In genomic region chr14:93103392-93104080, GRCh38 we compare ENCODE assay signal across 8 cellular contexts. TPM values are rescaled to one million over a fixed set of nuclear protein-coding genes. Genes with fewer than 3 reads are reported as not detected.
DNase-seq lines count a peak whose midpoint lies in the region; ATAC-seq, FAIRE-seq and TF ChIP-seq lines count a peak whose summit lies in the region.

No MANE protein-coding gene starts in this region.

- H3K4me3 Mint-ChIP-seq in neural progenitor cell, result no peak overlapping the region

- no peaks in the 10 kb centered on the region for H3K9me3 ChIP-seq in K562 (replicated peaks; ENCODE audit: control insufficient read depth, insufficient read depth, low read depth, low read length)
- no peaks in the 10 kb centered on the region for H3K9me3 ChIP-seq in neural progenitor cell (ENCODE audit: low read depth)

- H3K9ac ChIP-seq in K562 (ENCODE audit: insufficient read depth in 1 of 2, low read depth in 2 of 2, low read length in 2 of 2) (no peak overlapping the region), neural progenitor cell (no peak overlapping the region)

- CTCF ChIA-PET in K562 (lab: Yijun Ruan, JAX; ENCODE audit: low intra/inter-chr PET ratio), result no interaction called here

- TF ChIP-seq CTCF in K562 (IDR thresholded peaks at IDR 0.05 in 2 of 3, conservative IDR thresholded peaks at IDR 0.05 in 1 of 3; ENCODE audit: insufficient read depth in 2 of 3, low read depth in 1 of 3, low read length in 3 of 3) (no peak), neural progenitor cell (IDR thresholded peaks at IDR 0.05) (no peak)

- no peak for FAIRE-seq in K562 (lab: Jason Lieb, UNC)

- TF ChIP-seq RAD21 in K562 (CRISPR knock-in tag; conservative IDR thresholded peaks at IDR 0.05 in 1 of 2, IDR thresholded peaks at IDR 0.05 in 1 of 2), result no peak

- H3K27me3 Mint-ChIP-seq in neural progenitor cell (ENCODE audit: insufficient read depth, low read depth), result peaks cover 7% of the 10 kb centered on the region

- TF ChIP-seq POLR2A in K562 (conservative IDR thresholded peaks at IDR 0.05), result no peak

- no peaks in the 10 kb centered on the region for H3K9me1 ChIP-seq in K562 (ENCODE audit: control insufficient read depth, insufficient read depth, low read length)

- H3K27me3 ChIP-seq in K562 (ENCODE audit: control insufficient read depth in 2 of 2, insufficient read depth in 2 of 2, low read length in 2 of 2) (no peaks in the 10 kb centered on the region), neural progenitor cell (no peaks in the 10 kb centered on the region)

- no peak for TF ChIP-seq EP300 in K562 (IDR thresholded peaks at IDR 0.05; ENCODE audit: low read length)

- DNase-seq in A172 (ENCODE audit: low spot score), result peak; percentile 74
- DNase-seq in T-helper 1 cell, result peak; percentile 27 to 93 (median 41)
- no peak for DNase-seq in K562 (ENCODE audit: extremely low read depth in 1 of 4, low spot score in 3 of 4)
- peak; percentile 57 for DNase-seq in stimulated activated CD4-positive, alpha-beta T cell treated with anti-CD3 and anti-CD28 coated beads, Interleukin-2, amount 100 ng/mL, for 4 hours (ENCODE audit: low read depth)
- DNase-seq in neural progenitor cell (ENCODE audit: low spot score), result no peak
- no peak for DNase-seq in HK-2 (ENCODE audit: unreplicated experiment)

- H3K4me2 ChIP-seq in K562 (ENCODE audit: insufficient read depth, low read length) (no peak overlapping the region), neural progenitor cell (no peak overlapping the region)

- BruUV-seq in K562 (replicated peaks; lab: Mats Ljungman, UMichigan), result no TSS peak

- H3K4me1 ChIP-seq in K562 (replicated peaks in 1 of 2; ENCODE audit: control insufficient read depth in 2 of 2, insufficient read depth in 2 of 2, low read length in 2 of 2), result peaks cover 0 to 5% of the 10 kb centered on the region in 2 experiments; a peak in 2 of 5 replicates
- H3K4me1 ChIP-seq in neural progenitor cell, result no peaks in the 10 kb centered on the region

- ATAC-seq in GM19025 (IDR thresholded peaks at IDR 0.05; ENCODE audit: low read depth, unreplicated experiment), result peak; percentile 96
- ATAC-seq in HG03108 (IDR thresholded peaks at IDR 0.05; ENCODE audit: unreplicated experiment), result peak; percentile 92
- no peak for ATAC-seq in K562

- H3F3A ChIP-seq in neural progenitor cell (ENCODE audit: low read depth), result no peaks in the 10 kb centered on the region

- H3K27ac Mint-ChIP-seq in neural progenitor cell, result no peak overlapping the region

- H3K27ac ChIP-seq in K562 (ENCODE audit: extremely low read depth, low read depth, low read length), result no peak overlapping the region
- H3K27ac ChIP-seq in neural progenitor cell, result no peak overlapping the region

- no peaks in the 10 kb centered on the region for H3K9me3 Mint-ChIP-seq in neural progenitor cell

- no peak overlapping the region for H2AFZ ChIP-seq in K562 (ENCODE audit: low read depth, low read length)
- no peak overlapping the region for H2AFZ ChIP-seq in neural progenitor cell (replicated peaks)

- H4K20me1 ChIP-seq in K562 (replicated peaks; ENCODE audit: control insufficient read depth, insufficient read depth, low read length) (no peaks in the 10 kb centered on the region), neural progenitor cell (ENCODE audit: low read depth) (peaks cover 54% of the 10 kb centered on the region)

- H3K4me3 ChIP-seq in K562, result no peak overlapping the region
- H3K4me3 ChIP-seq in neural progenitor cell, result no peak overlapping the region

- peaks cover 5% of the 10 kb centered on the region for H3K4me1 Mint-ChIP-seq in neural progenitor cell

- intact Hi-C loops in K562 (cut with micrococcal nuclease), result no loop called here

- H3K36me3 ChIP-seq in K562 (ENCODE audit: control insufficient read depth, insufficient read depth, low read length) (no peaks in the 10 kb centered on the region), neural progenitor cell (no peaks in the 10 kb centered on the region)

- H3K79me2 ChIP-seq in K562 (ENCODE audit: control insufficient read depth, insufficient read depth, low read length) (no peaks in the 10 kb centered on the region), neural progenitor cell (ENCODE audit: low read depth) (peaks cover 79% of the 10 kb centered on the region)

- POLR2A ChIA-PET in K562 (lab: Yijun Ruan, JAX), result no interaction called here

- WGBS in K562 (ENCODE audit: insufficient coverage, low coverage, missing lambda C conversion rate), result 52% methylated on average over 5 of the region's 9 CpGs

- in situ Hi-C loops in K562 (cut with MboI), result no loop called here

- H3K36me3 Mint-ChIP-seq in neural progenitor cell, result no peaks in the 10 kb centered on the region

TF ChIP-seq in K562, 482 proteins besides CTCF, POLR2A, EP300 and RAD21:
- TF ChIP-seq POLR2H (tag; IDR thresholded peaks at IDR 0.05; ENCODE audit: low read depth) (no peak), ETV1 (tag; conservative IDR thresholded peaks at IDR 0.05; ENCODE audit: low read depth) (0 out of 2 replicates have a peak, but pooled peaks have one; percentile 30)
TF ChIP-seq in K562: peak in this region for 1.

RNA-seq across cellular contexts. Expression of gene ITPK1, which starts 12.2 kb away (rescaled TPM):
- total RNA-seq in A172 (2014; rRNA removed; shearing (Covaris generic)), result 9.2 and 12.7 TPM in 2 replicates
- total RNA-seq in K562 (2011; cell fraction: chromatin; rRNA removed; ENCODE audit: low replicate concordance), result 21.8 and 42.6 TPM in 2 replicates
- total RNA-seq in K562 (2011; cell fraction: nucleolus; rRNA removed), result 17.2 and 21.1 TPM in 2 replicates
- total RNA-seq in K562 (2011; cell fraction: nucleoplasm; rRNA removed), result 16.6 and 19.4 TPM in 2 replicates
- total RNA-seq in K562 (2014; rRNA removed), result 17.3 and 23.0 TPM in 2 replicates
- total RNA-seq in K562 (2014; rRNA removed; fragmentation: Illumina TruSeq; extraction: Trizol), result 10.8 and 24.0 TPM in 2 replicates
- total RNA-seq in K562 (2015; rRNA removed; fragmentation: Illumina TruSeq; extraction: Trizol), result 22.6 and 26.8 TPM in 2 replicates
- 39.2 and 41.1 TPM in 2 replicates for total RNA-seq in K562 (2021)
- 23.0 and 36.9 TPM in 2 replicates for polyA plus RNA-seq in K562 (2011; rRNA removed)
- polyA plus RNA-seq in K562 (2011; cell fraction: cytosol; rRNA removed), result 40.7 and 44.0 TPM in 2 replicates
- polyA plus RNA-seq in K562 (2011; cell fraction: nucleus; rRNA removed), result 23.5 and 26.5 TPM in 2 replicates
- polyA plus RNA-seq in K562 (2012), result 38.5 and 49.5 TPM in 2 replicates
- 32.4 and 32.6 TPM in 2 replicates for polyA plus RNA-seq in K562 (2014; fragmentation: Illumina TruSeq; extraction: Trizol)
- polyA plus RNA-seq in K562 (2014; fragmentation: Nextera tagmentation; extraction: Ambion mirVana), result 1 to 10 TPM; 1.2 to 1.5 TPM
- polyA plus RNA-seq in K562 (2014; rRNA removed), result 22.4 and 28.7 TPM in 2 replicates
- 44.8 and 48.1 TPM in 2 replicates for polyA minus RNA-seq in K562 (2011; rRNA and poly(A)+ RNA removed)
- polyA minus RNA-seq in K562 (2011; cell fraction: cytosol; rRNA and poly(A)+ RNA removed), result 34.7 and 38.7 TPM in 2 replicates
- polyA minus RNA-seq in K562 (2011; cell fraction: nucleus; rRNA and poly(A)+ RNA removed), result 7.5 and 23.8 TPM in 2 replicates
- 25.8 and 34.6 TPM in 2 replicates for total RNA-seq in neural progenitor cell (ENCODE audit: low replicate concordance)

Comparison
In these comparisons a context has a peak if more than half of its experiments do, and no peak if none do; other contexts are left out.
1. DNase-seq: peak in A172 (single experiment), T-helper 1 cell (5 of 5) and stimulated activated CD4-positive, alpha-beta T cell treated with anti-CD3 and anti-CD28 coated beads, Interleukin-2, amount 100 ng/mL, for 4 hours (single experiment); none in K562 (0 of 4), neural progenitor cell (single experiment) and HK-2 (single experiment).